ENCODE assay signal across 8 cellular contexts in the genomic region with DNA sequence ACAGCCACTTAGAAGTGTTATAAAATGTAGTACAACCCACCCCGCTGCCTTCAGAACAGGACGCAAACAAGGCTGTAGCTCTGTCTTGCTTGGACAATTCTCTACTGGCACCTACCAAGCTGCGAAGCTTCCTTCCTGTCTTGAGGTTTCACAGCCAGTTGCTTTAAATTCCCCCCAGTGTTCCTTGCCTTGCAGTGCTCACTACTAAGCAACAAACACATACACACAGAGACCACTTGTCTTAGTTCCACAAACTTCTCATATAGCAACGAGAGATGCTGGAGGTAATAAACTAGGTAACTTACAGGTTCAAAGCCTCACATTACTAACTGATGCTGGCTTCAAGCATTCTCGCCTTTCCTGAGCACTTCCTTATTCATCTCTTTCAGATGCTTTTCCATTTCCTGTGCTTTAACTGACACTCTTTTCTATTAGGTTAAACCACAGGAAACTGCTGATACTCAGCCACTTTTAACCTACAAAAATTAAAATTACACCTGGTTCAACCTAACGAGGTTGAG.
DNase-seq lines count a peak whose midpoint lies in the region; ATAC-seq and TF ChIP-seq lines count a peak whose summit lies in the region.

No MANE protein-coding gene starts in this region.

- ATAC-seq in GM18868 (IDR thresholded peaks at IDR 0.05; ENCODE audit: unreplicated experiment) (peak; percentile 48), HG02623 (IDR thresholded peaks at IDR 0.05; ENCODE audit: unreplicated experiment) (peak; percentile 69), T-cell (replicated peaks in 1 of 4) (peak; percentile 77 to 96 (median 92)), HG03045 (IDR thresholded peaks at IDR 0.05; ENCODE audit: unreplicated experiment) (no peak)

- H3K9me3 Mint-ChIP-seq in T-cell: peaks cover 0 to 21% (median 12%) of the 10 kb centered on the region in 3 donors

- DNase-seq in T-cell: peak in 31 of 34 experiments; percentile 4 to 67 (median 41)
- peak; percentile 13 for DNase-seq in stimulated activated CD8-positive, alpha-beta memory T cell treated with anti-CD3 and anti-CD28 coated beads, Interleukin-12 subunit alpha, Interleukin-12 subunit beta, amount 100 ng/mL, for 4 hours (ENCODE audit: low read depth)
- DNase-seq in NCI-H526 (lab: John Stamatoyannopoulos, UW): no peak
- no peak for DNase-seq in RWPE1 (ENCODE audit: low spot score)
- DNase-seq in NCI-H2196 treated with DMSO at 0.1 percent for 48 hours (lab: John Stamatoyannopoulos, UW; ENCODE audit: unreplicated experiment): no peak

- no peaks in the 10 kb centered on the region for H3K27me3 Mint-ChIP-seq in T-cell

- no peak overlapping the region for H3K27ac ChIP-seq in RWPE1

- peaks cover 28 to 42% (median 33%) of the 10 kb centered on the region in 3 donors for H3K4me1 Mint-ChIP-seq in T-cell

- H3K4me3 Mint-ChIP-seq in T-cell: peak overlapping the region; percentile 2 to 69 (median 57)

- peak overlapping the region; percentile 68 to 91 for H3K27ac Mint-ChIP-seq in T-cell

- POLR2A ChIA-PET in T-cell (lab: Charles Lee) (interaction anchor here (0.5 to 0.7 kb wide), 3 partner anchors 64 to 889 kb away, joined by 3 to 5 read pairs (median 4); a partner anchor contains a TSS), RWPE1 (lab: Yijun Ruan, JAX; ENCODE audit: low non-redundant PET) (no interaction called here)

- peaks cover 16% of the 10 kb centered on the region for H3K36me3 Mint-ChIP-seq in T-cell

- CTCF ChIA-PET in T-cell (lab: Charles Lee): interaction anchor here (0.6 to 1.0 kb wide), 2 partner anchors 16 to 96 kb away, joined by 4 to 6 read pairs; no protein-coding TSS in a partner anchor
- CTCF ChIA-PET in RWPE1 (lab: Yijun Ruan, JAX): no interaction called here

- TF ChIP-seq CTCF in RWPE1 (conservative IDR thresholded peaks at IDR 0.05; ENCODE audit: low read depth): no peak

Comparison
In these comparisons a context has a peak if more than half of its experiments do, and no peak if none do; other contexts are left out.
1. DNase-seq: peak in T-cell (31 of 34) and stimulated activated CD8-positive, alpha-beta memory T cell treated with anti-CD3 and anti-CD28 coated beads, Interleukin-12 subunit alpha, Interleukin-12 subunit beta, amount 100 ng/mL, for 4 hours (single experiment); none in NCI-H526 (0 of 2), RWPE1 (single experiment) and NCI-H2196 treated with DMSO at 0.1 percent for 48 hours (single experiment).